ENCODE assay signal across 22 cellular contexts in the genomic region with DNA sequence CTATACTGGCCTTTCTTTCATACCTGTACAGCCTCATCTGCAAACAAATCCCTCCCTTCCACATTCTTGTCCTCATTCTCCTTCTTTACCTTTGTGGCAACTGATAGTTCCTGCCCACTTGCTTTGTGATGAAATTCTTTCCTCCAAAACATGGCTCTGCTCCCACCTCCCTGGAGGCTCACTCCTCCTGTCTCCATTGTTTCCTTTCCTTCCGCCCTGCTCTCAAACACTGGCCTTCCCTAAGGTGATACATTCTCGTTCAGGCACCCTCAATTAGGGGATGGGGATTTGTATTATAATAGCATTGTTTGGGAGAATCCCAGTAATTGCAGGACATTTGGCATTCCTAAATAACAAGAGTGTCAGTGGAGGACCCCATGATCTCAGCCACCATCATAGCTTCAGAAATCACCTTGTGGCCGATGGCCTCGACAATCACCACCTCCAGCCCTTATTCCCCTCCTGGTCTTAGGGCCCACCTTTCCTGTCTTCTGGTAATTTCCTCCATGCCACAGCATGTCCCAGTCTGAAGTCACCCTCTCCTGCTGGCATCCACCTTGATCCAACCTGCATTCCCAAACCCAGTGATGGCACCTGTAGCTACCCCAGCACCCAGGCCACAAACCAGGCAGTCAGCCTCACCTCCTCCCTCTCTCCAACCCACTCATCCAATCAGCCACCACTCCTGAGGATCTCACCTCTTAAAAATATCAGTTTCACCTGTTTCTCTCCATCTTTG. TPM values are rescaled to one million over a fixed set of nuclear protein-coding genes. Genes with fewer than 3 reads are reported as not detected.
"Had no signal": no experiment of that assay in that cellular context is flagged by ENCODE, and none has a peak within 500 bp of the region (broad histone marks: within the 10 kb centered on the region; RNA-seq: fewer than 3 reads in every experiment).

No MANE protein-coding gene starts in this region.

- DNase-seq: activated CD4-positive, alpha-beta T cell treated with anti-CD3 and anti-CD28 coated beads for 36 hours; activated CD4-positive, alpha-beta T cell treated with anti-CD3 and anti-CD28 coated beads, Interleukin-2, amount 50 U/mL, for 48 hours; activated naive CD4-positive, alpha-beta T cell; body of pancreas; caudate nucleus; colonic mucosa; erythroblast; hypothalamus; midbrain; right lobe of liver; small intestine; stimulated activated CD4-positive, alpha-beta T cell treated with anti-CD3 and anti-CD28 coated beads, Interleukin-4, amount 100 ng/mL, for 4 hours; T-helper 2 cell; upper lobe of left lung had no signal

- H3K27me3 ChIP-seq: body of pancreas, colonic mucosa, right lobe of liver, upper lobe of left lung had no signal

- H3K9me3 Mint-ChIP-seq: neural crest cell; stimulated activated memory B cell treated with anti-CD40 and anti-IgM and Interleukin-4, amounts not matched to agents 10 μg/mL and 1 μg/mL and 100 μg/mL, for 72 hours had no signal

- H3K4me3 ChIP-seq: body of pancreas, colonic mucosa, lung, right lobe of liver, thoracic aorta, upper lobe of left lung had no signal

- H3K36me3 ChIP-seq: colonic mucosa, right lobe of liver, thoracic aorta had no signal

- H3K4me3 Mint-ChIP-seq: activated CD4-positive, alpha-beta T cell treated with anti-CD3 and anti-CD28 coated beads for 36 hours; neural crest cell; stimulated activated memory B cell treated with anti-CD40 and anti-IgM and Interleukin-4, amounts not matched to agents 10 μg/mL and 1 μg/mL and 100 μg/mL, for 72 hours had no signal

- H3K27me3 Mint-ChIP-seq: activated CD4-positive, alpha-beta T cell treated with anti-CD3 and anti-CD28 coated beads for 36 hours; stimulated activated memory B cell treated with anti-CD40 and anti-IgM and Interleukin-4, amounts not matched to agents 10 μg/mL and 1 μg/mL and 100 μg/mL, for 72 hours had no signal

- H3K4me1 ChIP-seq: colonic mucosa, right lobe of liver had no signal

- H3K27ac Mint-ChIP-seq: activated CD4-positive, alpha-beta T cell treated with anti-CD3 and anti-CD28 coated beads for 36 hours; stimulated activated memory B cell treated with anti-CD40 and anti-IgM and Interleukin-4, amounts not matched to agents 10 μg/mL and 1 μg/mL and 100 μg/mL, for 72 hours had no signal

- ATAC-seq: activated CD4-positive, alpha-beta T cell treated with anti-CD3 and anti-CD28 coated beads for 36 hours; body of pancreas; left lobe of liver; right lobe of liver had no signal

- H3K9me3 ChIP-seq: body of pancreas, colonic mucosa, right lobe of liver, thoracic aorta, upper lobe of left lung had no signal

- H3K27ac ChIP-seq: body of pancreas, colonic mucosa, right lobe of liver, thoracic aorta, upper lobe of left lung had no signal

RNA-seq across cellular contexts. Expression of a gene that starts 38.4 kb away (rescaled TPM):
- total RNA-seq: activated CD4-positive, alpha-beta T cell treated with anti-CD3 and anti-CD28 coated beads for 36 hours; frontal cortex; left lobe of liver; myocyte; neural crest cell; osteocyte; right lobe of liver; thoracic aorta had no signal
- polyA plus RNA-seq: small intestine had no signal
